ENCODE assay signal across 32 cellular contexts in the genomic region with DNA sequence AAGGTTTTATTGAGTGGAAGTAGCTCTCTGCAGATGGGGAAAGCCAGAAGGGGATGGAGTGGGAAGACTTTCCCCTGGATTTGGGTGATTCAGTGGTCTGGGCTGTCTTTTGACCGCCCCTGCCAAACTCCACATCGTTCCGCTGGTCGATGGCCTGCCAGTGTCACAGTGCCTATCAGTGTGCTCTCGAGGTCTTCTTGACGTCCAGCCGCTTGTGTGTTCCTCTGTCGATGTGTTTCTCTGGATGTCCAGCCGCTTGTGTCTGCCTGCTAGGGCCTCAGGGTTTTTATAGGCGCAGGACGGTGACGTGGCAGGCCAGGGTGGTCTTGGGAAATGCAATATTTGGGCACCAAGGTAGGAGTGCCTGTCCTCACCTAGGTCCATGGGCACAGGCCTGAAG.
"Had no signal": no experiment of that assay in that cellular context is flagged by ENCODE, and none has a peak within 500 bp of the region (broad histone marks: within the 10 kb centered on the region; RNA-seq: fewer than 3 reads in every experiment).

No MANE protein-coding gene starts in this region.

- H3K4me1 ChIP-seq: adrenal gland, body of pancreas, colonic mucosa, esophagus muscularis mucosa, foreskin keratinocyte, gastrocnemius medialis had no signal

- H3K27me3 ChIP-seq: adrenal gland, body of pancreas, cardiac muscle cell, colonic mucosa, dorsolateral prefrontal cortex, esophagus muscularis mucosa, foreskin keratinocyte, gastrocnemius medialis had no signal

- H3K4me3 ChIP-seq: adrenal gland, body of pancreas, cardiac muscle cell, colonic mucosa, dorsolateral prefrontal cortex, esophagus muscularis mucosa, gastrocnemius medialis had no signal

- DNase-seq: activated CD4-positive, alpha-beta memory T cell treated with anti-CD3 and anti-CD28 coated beads for 36 hours; activated CD4-positive, alpha-beta T cell treated with anti-CD3 and anti-CD28 coated beads for 36 hours; activated CD4-positive, alpha-beta T cell treated with anti-CD3 and anti-CD28 coated beads, Interleukin-2, amount 10 ng/mL, durations not matched to agents 24 days and 14 days; activated CD4-positive, CD25-positive, alpha-beta regulatory T cell treated with anti-CD3 and anti-CD28 coated beads, Interleukin-2, amount 50 U/mL, for 72 hours; activated CD8-positive, alpha-beta memory T cell treated with anti-CD3 and anti-CD28 coated beads, Interleukin-2, amount 10 ng/mL, durations not matched to agents 7 days and 5 days; activated CD8-positive, alpha-beta memory T cell treated with anti-CD3 and anti-CD28 coated beads, Interleukin-2, amount 50 U/mL, for 4 hours; activated CD8-positive, alpha-beta T cell treated with anti-CD3 and anti-CD28 coated beads, Interleukin-2, amount 10 ng/mL, durations not matched to agents 7 days and 5 days; activated effector memory CD4-positive, alpha-beta T cell treated with anti-CD3 and anti-CD28 coated beads, Interleukin-2, amount 50 U/mL, for 16 hours; activated naive CD4-positive, alpha-beta T cell treated with anti-CD3 and anti-CD28 coated beads for 36 hours; activated naive CD8-positive, alpha-beta T cell treated with anti-CD3 and anti-CD28 coated beads for 36 hours; activated naive CD8-positive, alpha-beta T cell treated with anti-CD3 and anti-CD28 coated beads, Interleukin-2, amount 50 U/mL, for 24 hours; activated T-cell treated with anti-CD3 and anti-CD28 coated beads, Interleukin-2, amount 50 U/mL, for 1 hour; activated T-cell treated with anti-CD3 and anti-CD28 coated beads, Interleukin-2, amount 50 U/mL, for 48 hours; adrenal gland; amygdala; aorta; body of pancreas; central memory CD4-positive, alpha-beta T cell; cerebellar nuclear complex; colonic mucosa; dorsolateral prefrontal cortex; effector CD4-positive, alpha-beta T cell; effector memory CD8-positive, alpha-beta T cell; erythroblast; foreskin keratinocyte; glutamatergic neuron; T-helper 1 cell; T-helper 17 cell; T1000 had no signal

- H3K36me3 ChIP-seq: adrenal gland, cardiac muscle cell, colonic mucosa, esophagus muscularis mucosa, gastrocnemius medialis had no signal

- H3K27ac ChIP-seq: adrenal gland, body of pancreas, cardiac muscle cell, colonic mucosa, dorsolateral prefrontal cortex, esophagus muscularis mucosa, foreskin keratinocyte, gastrocnemius medialis had no signal

- H3K9me3 ChIP-seq: adrenal gland, body of pancreas, colonic mucosa, gastrocnemius medialis had no signal

- ATAC-seq: activated CD4-positive, alpha-beta T cell treated with anti-CD3 and anti-CD28 coated beads for 36 hours; activated CD8-positive, alpha-beta memory T cell treated with anti-CD3 and anti-CD28 coated beads, Interleukin-2, amount 10 ng/mL, durations not matched to agents 7 days and 5 days; activated CD8-positive, alpha-beta T cell treated with anti-CD3 and anti-CD28 coated beads, Interleukin-2, amount 10 ng/mL, durations not matched to agents 7 days and 5 days; activated naive CD8-positive, alpha-beta T cell treated with anti-CD3 and anti-CD28 coated beads, Interleukin-2, amount 50 U/mL, for 24 hours; body of pancreas; effector memory CD8-positive, alpha-beta T cell; foreskin keratinocyte; gastrocnemius medialis; T-helper 17 cell had no signal
